ENCODE assay signal across 15 cellular contexts in genomic region chr6:113377362-113377942, GRCh38.
DNase-seq lines count a peak whose midpoint lies in the region; ATAC-seq, FAIRE-seq and TF ChIP-seq lines count a peak whose summit lies in the region.
"Had no signal": no experiment of that assay in that cellular context is flagged by ENCODE, and none has a peak within 500 bp of the region (broad histone marks: within the 10 kb centered on the region; RNA-seq: fewer than 3 reads in every experiment).

No MANE protein-coding gene starts in this region.

- intact Hi-C loops in colonic mucosa (cut with DNase I): no loop called here

- no peaks in the 10 kb centered on the region for H3K9me3 Mint-ChIP-seq in activated T-helper 17 cell treated with anti-CD3 and anti-CD28 coated beads, Interleukin-2, amount 50 U/mL, for 72 hours
- no peaks in the 10 kb centered on the region for H3K9me3 Mint-ChIP-seq in endodermal cell
- H3K9me3 Mint-ChIP-seq: stimulated activated naive CD8-positive, alpha-beta T cell treated with anti-CD3 and anti-CD28 coated beads, Interleukin-15, Interleukin-2, amounts not matched to agents 100 ng/mL and 50 ng/mL, for 24 hours had no signal

- H3K4me1 ChIP-seq in endodermal cell (ENCODE audit: control insufficient read depth, insufficient read depth, low read length) (no peaks in the 10 kb centered on the region), colonic mucosa (no peaks in the 10 kb centered on the region), SJCRH30 (0 out of 2 replicates have a peak, but pooled peaks cover 3% of the 10 kb centered on the region)
- H3K4me1 ChIP-seq: BLaER1 had no signal

- no peaks in the 10 kb centered on the region for H3K4me1 Mint-ChIP-seq in activated T-helper 17 cell treated with anti-CD3 and anti-CD28 coated beads, Interleukin-2, amount 50 U/mL, for 72 hours
- H3K4me1 Mint-ChIP-seq in endodermal cell: no peaks in the 10 kb centered on the region

- H3K9ac ChIP-seq in endodermal cell (ENCODE audit: extremely low read depth, low read length, poor library complexity, severe bottlenecking) (no peak overlapping the region), colonic mucosa (ENCODE audit: low read depth in 2 of 2, low read length in 2 of 2) (no peak overlapping the region)
- H3K9ac ChIP-seq: BLaER1 had no signal

- H3K27me3 ChIP-seq in endodermal cell (ENCODE audit: control insufficient read depth, insufficient read depth, low read length, poor library complexity, severe bottlenecking) (no peaks in the 10 kb centered on the region), colonic mucosa (no peaks in the 10 kb centered on the region), SJCRH30 (no peaks in the 10 kb centered on the region)
- H3K27me3 ChIP-seq: BLaER1 had no signal

- FAIRE-seq in D721Med (lab: Jason Lieb, UNC): no peak
- FAIRE-seq: bronchial epithelial cell, G401.6 had no signal

- H3K27ac Mint-ChIP-seq in activated T-helper 17 cell treated with anti-CD3 and anti-CD28 coated beads, Interleukin-2, amount 50 U/mL, for 72 hours: no peak overlapping the region
- no peak overlapping the region for H3K27ac Mint-ChIP-seq in endodermal cell
- H3K27ac Mint-ChIP-seq: stimulated activated naive CD8-positive, alpha-beta T cell treated with anti-CD3 and anti-CD28 coated beads, Interleukin-15, Interleukin-2, amounts not matched to agents 100 ng/mL and 50 ng/mL, for 24 hours had no signal

- no peak for TF ChIP-seq CTCF in endodermal cell (conservative IDR thresholded peaks at IDR 0.05)
- no peak for TF ChIP-seq CTCF in D721Med (IDR thresholded peaks at IDR 0.05; ENCODE audit: insufficient read depth, missing control alignments)
- TF ChIP-seq CTCF in colonic mucosa (IDR thresholded peaks at IDR 0.05): no peak

- no peaks in the 10 kb centered on the region for H3K27me3 Mint-ChIP-seq in activated T-helper 17 cell treated with anti-CD3 and anti-CD28 coated beads, Interleukin-2, amount 50 U/mL, for 72 hours
- peaks cover 2% of the 10 kb centered on the region for H3K27me3 Mint-ChIP-seq in endodermal cell (ENCODE audit: insufficient read depth)

- H3K36me3 Mint-ChIP-seq in activated T-helper 17 cell treated with anti-CD3 and anti-CD28 coated beads, Interleukin-2, amount 50 U/mL, for 72 hours (ENCODE audit: low read depth): no peaks in the 10 kb centered on the region
- H3K36me3 Mint-ChIP-seq in endodermal cell (ENCODE audit: low read depth): no peaks in the 10 kb centered on the region

- 100% methylated on average over 3 of the region's 4 CpGs; no CpG with 5 or more reads in 1 of the 2 experiments for WGBS in endodermal cell (ENCODE audit: insufficient coverage in 1 of 2, insufficient read length in 1 of 2), 2 experiments

- H3K27ac ChIP-seq in endodermal cell (ENCODE audit: low read depth, low read length) (no peak overlapping the region), colonic mucosa (no peak overlapping the region), SJCRH30 (no peak overlapping the region)
- H3K27ac ChIP-seq: BLaER1 had no signal

- DNase-seq in endodermal cell (no peak), D721Med (ENCODE audit: insufficient read length, low spot score) (no peak), colonic mucosa (no peak), SJCRH30 (no peak)
- DNase-seq: activated T-cell treated with anti-CD3 and anti-CD28 coated beads, Interleukin-2, amount 50 U/mL, for 48 hours; Karpas-422; NCI-H345 had no signal

- H3K4me3 ChIP-seq in endodermal cell (ENCODE audit: low read length) (no peak overlapping the region), colonic mucosa (no peak overlapping the region), SJCRH30 (no peak overlapping the region)
- H3K4me3 ChIP-seq: BLaER1 had no signal

- H3K9me3 ChIP-seq in endodermal cell (ENCODE audit: control insufficient read depth, low read length): no peaks in the 10 kb centered on the region
- H3K9me3 ChIP-seq in colonic mucosa: no peaks in the 10 kb centered on the region
- H3K9me3 ChIP-seq in SJCRH30 (replicated peaks): no peaks in the 10 kb centered on the region
- H3K9me3 ChIP-seq: BLaER1 had no signal

- H3K36me3 ChIP-seq in endodermal cell (ENCODE audit: control insufficient read depth, insufficient read depth, low read length) (no peaks in the 10 kb centered on the region), colonic mucosa (no peaks in the 10 kb centered on the region), SJCRH30 (0 out of 2 replicates have a peak, but pooled peaks cover 2% of the 10 kb centered on the region)
- H3K36me3 ChIP-seq: BLaER1 had no signal

- no peak overlapping the region for H3K4me3 Mint-ChIP-seq in activated T-helper 17 cell treated with anti-CD3 and anti-CD28 coated beads, Interleukin-2, amount 50 U/mL, for 72 hours
- no peak overlapping the region for H3K4me3 Mint-ChIP-seq in endodermal cell
- H3K4me3 Mint-ChIP-seq: stimulated activated naive CD8-positive, alpha-beta T cell treated with anti-CD3 and anti-CD28 coated beads, Interleukin-15, Interleukin-2, amounts not matched to agents 100 ng/mL and 50 ng/mL, for 24 hours had no signal

- ATAC-seq in GM18520 (IDR thresholded peaks at IDR 0.05; ENCODE audit: unreplicated experiment) (peak; percentile 52), GM21447 (IDR thresholded peaks at IDR 0.05; ENCODE audit: unreplicated experiment) (peak; percentile 62), HG03045 (IDR thresholded peaks at IDR 0.05; ENCODE audit: unreplicated experiment) (peak; percentile 59)
- peak; percentile 37 for ATAC-seq in activated T-helper 17 cell treated with anti-CD3 and anti-CD28 coated beads, Interleukin-2, amount 50 U/mL, for 72 hours (replicated peaks)
